In genomic region chr14:68637106-68638021, GRCh38 we compare ENCODE assay signal across 1 cellular context.
TF ChIP-seq lines count a peak whose summit lies in the region.

No MANE protein-coding gene starts in this region.

TF ChIP-seq in GM12878, 131 proteins besides CTCF, POLR2A, EP300 and RAD21 (continued from another document):
- TF ChIP-seq PAX5 (IDR thresholded peaks at IDR 0.05; ENCODE audit: borderline replicate concordance, low read depth, low read length) (no peak), MXI1 (IDR thresholded peaks at IDR 0.05; ENCODE audit: low read depth, low read length) (no peak), NBN (IDR thresholded peaks at IDR 0.05) (no peak), MEF2A (IDR thresholded peaks at IDR 0.05; ENCODE audit: insufficient read depth, low read depth, low read length) (no peak), BHLHE40 (IDR thresholded peaks at IDR 0.05; ENCODE audit: borderline replicate concordance in 1 of 2, low read depth in 2 of 2, low read length in 1 of 2) (no peak), PML (IDR thresholded peaks at IDR 0.05; ENCODE audit: low read length) (no peak), NRF1 (conservative IDR thresholded peaks at IDR 0.05; ENCODE audit: low read depth, low read length) (no peak), SIN3A (IDR thresholded peaks at IDR 0.05; ENCODE audit: low read depth, low read length) (no peak), MYC (IDR thresholded peaks at IDR 0.05; ENCODE audit: insufficient read depth, insufficient read length, insufficient replicate concordance, low read length, severe bottlenecking) (no peak), ZNF207 (IDR thresholded peaks at IDR 0.05; ENCODE audit: borderline replicate concordance) (no peak), BMI1 (IDR thresholded peaks at IDR 0.05; ENCODE audit: borderline replicate concordance) (no peak), ZZZ3 (IDR thresholded peaks at IDR 0.05; ENCODE audit: control insufficient read depth, insufficient read length, low read depth) (no peak)
- TF ChIP-seq, protein P1, sequence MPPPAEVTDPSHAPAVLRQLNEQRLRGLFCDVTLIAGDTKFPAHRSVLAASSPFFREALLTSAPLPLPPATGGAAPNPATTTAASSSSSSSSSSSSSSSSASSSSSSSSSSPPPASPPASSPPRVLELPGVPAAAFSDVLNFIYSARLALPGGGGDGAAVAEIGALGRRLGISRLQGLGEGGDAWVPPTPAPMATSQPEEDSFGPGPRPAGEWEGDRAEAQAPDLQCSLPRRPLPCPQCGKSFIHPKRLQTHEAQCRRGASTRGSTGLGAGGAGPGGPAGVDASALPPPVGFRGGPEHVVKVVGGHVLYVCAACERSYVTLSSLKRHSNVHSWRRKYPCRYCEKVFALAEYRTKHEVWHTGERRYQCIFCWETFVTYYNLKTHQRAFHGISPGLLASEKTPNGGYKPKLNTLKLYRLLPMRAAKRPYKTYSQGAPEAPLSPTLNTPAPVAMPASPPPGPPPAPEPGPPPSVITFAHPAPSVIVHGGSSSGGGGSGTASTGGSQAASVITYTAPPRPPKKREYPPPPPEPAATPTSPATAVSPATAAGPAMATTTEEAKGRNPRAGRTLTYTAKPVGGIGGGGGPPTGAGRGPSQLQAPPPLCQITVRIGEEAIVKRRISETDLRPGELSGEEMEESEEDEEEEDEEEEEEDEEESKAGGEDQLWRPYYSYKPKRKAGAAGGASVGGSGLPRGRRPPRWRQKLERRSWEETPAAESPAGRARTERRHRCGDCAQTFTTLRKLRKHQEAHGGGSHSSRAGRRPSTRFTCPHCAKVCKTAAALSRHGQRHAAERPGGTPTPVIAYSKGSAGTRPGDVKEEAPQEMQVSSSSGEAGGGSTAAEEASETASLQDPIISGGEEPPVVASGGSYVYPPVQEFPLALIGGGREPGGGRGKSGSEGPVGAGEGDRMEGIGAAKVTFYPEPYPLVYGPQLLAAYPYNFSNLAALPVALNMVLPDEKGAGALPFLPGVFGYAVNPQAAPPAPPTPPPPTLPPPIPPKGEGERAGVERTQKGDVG (CRISPR knock-in tag; IDR thresholded peaks at IDR 0.05) = no peak
- TF ChIP-seq, protein P2, sequence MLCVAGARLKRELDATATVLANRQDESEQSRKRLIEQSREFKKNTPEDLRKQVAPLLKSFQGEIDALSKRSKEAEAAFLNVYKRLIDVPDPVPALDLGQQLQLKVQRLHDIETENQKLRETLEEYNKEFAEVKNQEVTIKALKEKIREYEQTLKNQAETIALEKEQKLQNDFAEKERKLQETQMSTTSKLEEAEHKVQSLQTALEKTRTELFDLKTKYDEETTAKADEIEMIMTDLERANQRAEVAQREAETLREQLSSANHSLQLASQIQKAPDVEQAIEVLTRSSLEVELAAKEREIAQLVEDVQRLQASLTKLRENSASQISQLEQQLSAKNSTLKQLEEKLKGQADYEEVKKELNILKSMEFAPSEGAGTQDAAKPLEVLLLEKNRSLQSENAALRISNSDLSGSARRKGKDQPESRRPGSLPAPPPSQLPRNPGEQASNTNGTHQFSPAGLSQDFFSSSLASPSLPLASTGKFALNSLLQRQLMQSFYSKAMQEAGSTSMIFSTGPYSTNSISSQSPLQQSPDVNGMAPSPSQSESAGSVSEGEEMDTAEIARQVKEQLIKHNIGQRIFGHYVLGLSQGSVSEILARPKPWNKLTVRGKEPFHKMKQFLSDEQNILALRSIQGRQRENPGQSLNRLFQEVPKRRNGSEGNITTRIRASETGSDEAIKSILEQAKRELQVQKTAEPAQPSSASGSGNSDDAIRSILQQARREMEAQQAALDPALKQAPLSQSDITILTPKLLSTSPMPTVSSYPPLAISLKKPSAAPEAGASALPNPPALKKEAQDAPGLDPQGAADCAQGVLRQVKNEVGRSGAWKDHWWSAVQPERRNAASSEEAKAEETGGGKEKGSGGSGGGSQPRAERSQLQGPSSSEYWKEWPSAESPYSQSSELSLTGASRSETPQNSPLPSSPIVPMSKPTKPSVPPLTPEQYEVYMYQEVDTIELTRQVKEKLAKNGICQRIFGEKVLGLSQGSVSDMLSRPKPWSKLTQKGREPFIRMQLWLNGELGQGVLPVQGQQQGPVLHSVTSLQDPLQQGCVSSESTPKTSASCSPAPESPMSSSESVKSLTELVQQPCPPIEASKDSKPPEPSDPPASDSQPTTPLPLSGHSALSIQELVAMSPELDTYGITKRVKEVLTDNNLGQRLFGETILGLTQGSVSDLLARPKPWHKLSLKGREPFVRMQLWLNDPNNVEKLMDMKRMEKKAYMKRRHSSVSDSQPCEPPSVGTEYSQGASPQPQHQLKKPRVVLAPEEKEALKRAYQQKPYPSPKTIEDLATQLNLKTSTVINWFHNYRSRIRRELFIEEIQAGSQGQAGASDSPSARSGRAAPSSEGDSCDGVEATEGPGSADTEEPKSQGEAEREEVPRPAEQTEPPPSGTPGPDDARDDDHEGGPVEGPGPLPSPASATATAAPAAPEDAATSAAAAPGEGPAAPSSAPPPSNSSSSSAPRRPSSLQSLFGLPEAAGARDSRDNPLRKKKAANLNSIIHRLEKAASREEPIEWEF (IDR thresholded peaks at IDR 0.05; ENCODE audit: insufficient replicate concordance, low read depth, low read length) = no peak
- TF ChIP-seq, protein P3, sequence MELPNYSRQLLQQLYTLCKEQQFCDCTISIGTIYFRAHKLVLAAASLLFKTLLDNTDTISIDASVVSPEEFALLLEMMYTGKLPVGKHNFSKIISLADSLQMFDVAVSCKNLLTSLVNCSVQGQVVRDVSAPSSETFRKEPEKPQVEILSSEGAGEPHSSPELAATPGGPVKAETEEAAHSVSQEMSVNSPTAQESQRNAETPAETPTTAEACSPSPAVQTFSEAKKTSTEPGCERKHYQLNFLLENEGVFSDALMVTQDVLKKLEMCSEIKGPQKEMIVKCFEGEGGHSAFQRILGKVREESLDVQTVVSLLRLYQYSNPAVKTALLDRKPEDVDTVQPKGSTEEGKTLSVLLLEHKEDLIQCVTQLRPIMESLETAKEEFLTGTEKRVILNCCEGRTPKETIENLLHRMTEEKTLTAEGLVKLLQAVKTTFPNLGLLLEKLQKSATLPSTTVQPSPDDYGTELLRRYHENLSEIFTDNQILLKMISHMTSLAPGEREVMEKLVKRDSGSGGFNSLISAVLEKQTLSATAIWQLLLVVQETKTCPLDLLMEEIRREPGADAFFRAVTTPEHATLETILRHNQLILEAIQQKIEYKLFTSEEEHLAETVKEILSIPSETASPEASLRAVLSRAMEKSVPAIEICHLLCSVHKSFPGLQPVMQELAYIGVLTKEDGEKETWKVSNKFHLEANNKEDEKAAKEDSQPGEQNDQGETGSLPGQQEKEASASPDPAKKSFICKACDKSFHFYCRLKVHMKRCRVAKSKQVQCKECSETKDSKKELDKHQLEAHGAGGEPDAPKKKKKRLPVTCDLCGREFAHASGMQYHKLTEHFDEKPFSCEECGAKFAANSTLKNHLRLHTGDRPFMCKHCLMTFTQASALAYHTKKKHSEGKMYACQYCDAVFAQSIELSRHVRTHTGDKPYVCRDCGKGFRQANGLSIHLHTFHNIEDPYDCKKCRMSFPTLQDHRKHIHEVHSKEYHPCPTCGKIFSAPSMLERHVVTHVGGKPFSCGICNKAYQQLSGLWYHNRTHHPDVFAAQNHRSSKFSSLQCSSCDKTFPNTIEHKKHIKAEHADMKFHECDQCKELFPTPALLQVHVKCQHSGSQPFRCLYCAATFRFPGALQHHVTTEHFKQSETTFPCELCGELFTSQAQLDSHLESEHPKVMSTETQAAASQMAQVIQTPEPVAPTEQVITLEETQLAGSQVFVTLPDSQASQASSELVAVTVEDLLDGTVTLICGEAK (IDR thresholded peaks at IDR 0.05; ENCODE audit: borderline replicate concordance) = no peak
